16 cellular contexts compared by ENCODE assay signal in genomic region chr11:123318623-123319022, GRCh38.
A peak's percentile ranks its signal among the peaks of the same experiment; 100 is the strongest.
DNase-seq lines count a peak whose midpoint lies in the region; ATAC-seq and TF ChIP-seq lines count a peak whose summit lies in the region.
"Had no signal": no experiment of that assay in that cellular context is flagged by ENCODE, and none has a peak within 500 bp of the region (broad histone marks: within the 10 kb centered on the region; RNA-seq: fewer than 3 reads in every experiment).

No MANE protein-coding gene starts in this region.

- H3K9me2 ChIP-seq in SK-N-SH = no peaks in the 10 kb centered on the region

- POLR2A ChIA-PET in HEK293 (lab: Yijun Ruan, JAX) (interaction anchor here (0.5 kb wide), 1 partner anchor 63 kb away, joined by 3 read pairs; no protein-coding TSS in a partner anchor), SK-N-SH (lab: Yijun Ruan, JAX) (no interaction called here)

- WGBS in SK-N-SH (ENCODE audit: low lambda C conversion rate) = 23% methylated on average over 2 of the region's 2 CpGs
- WGBS in tibial nerve, 2 donors = 55 to 56% methylated on average over 2 of the region's 2 CpGs

- H2AFZ ChIP-seq in SK-N-SH (ENCODE audit: low read depth) = no peak overlapping the region

- TF ChIP-seq CTCF in HEK293 (tag by site-specific recombination; IDR thresholded peaks at IDR 0.05) (no peak), SK-N-SH (IDR thresholded peaks at IDR 0.05) (no peak), tibial nerve (IDR thresholded peaks at IDR 0.05) (no peak)

- H3K4me3 ChIP-seq in HEK293 (ENCODE audit: low read depth, low read length) (no peak overlapping the region), SK-N-SH (ENCODE audit: low read depth in 2 of 2, low read length in 1 of 2) (no peak overlapping the region), tibial nerve (no peak overlapping the region)
- H3K4me3 ChIP-seq: HAP-1 had no signal

- peak; percentile 20; the same call in 1 of the 2 replicates for TF ChIP-seq RAD21 in SK-N-SH (IDR thresholded peaks at IDR 0.05; ENCODE audit: low read length)

- H3K4me1 ChIP-seq in HEK293 (ENCODE audit: control insufficient read depth, insufficient read depth, low read length) = peaks cover 4% of the 10 kb centered on the region; the same call in 1 of the 2 replicates
- peaks cover 0 to 2% of the 10 kb centered on the region in 2 experiments; a peak in 2 of 4 replicates for H3K4me1 ChIP-seq in SK-N-SH (ENCODE audit: control insufficient read depth in 1 of 2, insufficient read depth in 2 of 2, low read depth in 1 of 2, low read length in 1 of 2)
- no peaks in the 10 kb centered on the region for H3K4me1 ChIP-seq in tibial nerve
- H3K4me1 ChIP-seq: Caco-2 had no signal

- H3K27ac ChIP-seq in HEK293 (ENCODE audit: extremely low read depth, low read depth, low read length) (no peak overlapping the region), SK-N-SH (ENCODE audit: low read depth in 2 of 2, low read length in 1 of 2) (peak overlapping the region in 1 of 2 experiments; percentile 73; a peak in 2 of 4 replicates), tibial nerve (no peak overlapping the region)
- H3K27ac ChIP-seq: C4-2B, HL-60 had no signal

- CTCF ChIA-PET in HEK293 (lab: Yijun Ruan, JAX) (interaction anchor here (1.7 to 2.6 kb wide), 2 partner anchors 39 to 57 kb away, joined by 3 to 5 read pairs; no protein-coding TSS in a partner anchor), SK-N-SH (lab: Yijun Ruan, JAX) (interaction anchor here (1.0 to 3.8 kb wide), 5 partner anchors 10 to 160 kb away, joined by 3 to 14 read pairs (median 6); no protein-coding TSS in a partner anchor)

- H3K4me2 ChIP-seq in SK-N-SH = no peak overlapping the region

- TF ChIP-seq EP300 in SK-N-SH (IDR thresholded peaks at IDR 0.05; ENCODE audit: borderline replicate concordance in 1 of 2, low read depth in 1 of 2, low read length in 1 of 2) = peak in 1 of 2 experiments; percentile 74; a peak in 2 of 4 replicates
- no peak for TF ChIP-seq EP300 in tibial nerve (IDR thresholded peaks at IDR 0.05)

- DNase-seq in DMS 273 (lab: John Stamatoyannopoulos, UW; ENCODE audit: unreplicated experiment) (peak; percentile 64), NCI-H82 treated with DMSO at 0.1 percent for 48 hours (lab: John Stamatoyannopoulos, UW; ENCODE audit: unreplicated experiment) (peak; percentile 16), SK-N-SH (peak; percentile 61), NCI-H1105 (lab: John Stamatoyannopoulos, UW) (no peak), tibial nerve (ENCODE audit: low spot score in 2 of 2) (no peak)
- DNase-seq: AML-193; Caco-2; CD4-positive, alpha-beta T cell; DMS79 treated with DMSO at 0.1 percent for 48 hours; GF-D8 had no signal

- H3K27me3 ChIP-seq in SK-N-SH (ENCODE audit: insufficient read depth) = no peaks in the 10 kb centered on the region; the same call in 1 of the 2 replicates
- no peaks in the 10 kb centered on the region for H3K27me3 ChIP-seq in tibial nerve

- H3K36me3 ChIP-seq in HEK293 (ENCODE audit: control insufficient read depth in 2 of 2, insufficient read depth in 1 of 2, low read length in 2 of 2) = no peaks in the 10 kb centered on the region
- H3K36me3 ChIP-seq in SK-N-SH (replicated peaks in 1 of 2; ENCODE audit: control insufficient read depth in 1 of 2, insufficient read depth in 2 of 2, low read length in 1 of 2) = no peaks in the 10 kb centered on the region
- H3K36me3 ChIP-seq in tibial nerve = no peaks in the 10 kb centered on the region
- H3K36me3 ChIP-seq: HAP-1 had no signal

- no peaks in the 10 kb centered on the region for H3K9me3 ChIP-seq in HEK293 (ENCODE audit: control insufficient read depth, insufficient read depth, low read depth, low read length)
- H3K9me3 ChIP-seq in SK-N-SH = no peaks in the 10 kb centered on the region
- H3K9me3 ChIP-seq in tibial nerve = no peaks in the 10 kb centered on the region
- H3K9me3 ChIP-seq: Caco-2, HAP-1 had no signal

- H3K9ac ChIP-seq in SK-N-SH = no peak overlapping the region

- no peaks in the 10 kb centered on the region for H3K79me2 ChIP-seq in SK-N-SH (ENCODE audit: insufficient read depth)

- no peaks in the 10 kb centered on the region for H3F3A ChIP-seq in SK-N-SH (replicated peaks; ENCODE audit: insufficient read depth)

- ATAC-seq in GM21529 (IDR thresholded peaks at IDR 0.05; ENCODE audit: unreplicated experiment) (no peak), GM19351 (IDR thresholded peaks at IDR 0.05; ENCODE audit: unreplicated experiment) (no peak)

- no peak for TF ChIP-seq POLR2A in tibial nerve (IDR thresholded peaks at IDR 0.05)

- no peaks in the 10 kb centered on the region for H4K20me1 ChIP-seq in SK-N-SH (ENCODE audit: insufficient read depth)

TF ChIP-seq in HEK293, 187 proteins besides CTCF, POLR2A, EP300 and RAD21 (continues in another document):
- TF ChIP-seq ZSCAN30 (tag by site-specific recombination; IDR thresholded peaks at IDR 0.05) = no peak
- peak; percentile 32; the same call in 1 of the 2 replicates for TF ChIP-seq ZIC2 (tag by site-specific recombination; IDR thresholded peaks at IDR 0.05)
- no peak for TF ChIP-seq KLF9 (tag by site-specific recombination; IDR thresholded peaks at IDR 0.05; ENCODE audit: low read depth)
- no peak for TF ChIP-seq ZNF639 (tag by site-specific recombination; IDR thresholded peaks at IDR 0.05)

TF ChIP-seq in SK-N-SH, 30 proteins besides CTCF, POLR2A, EP300 and RAD21 (continues in another document):
- TF ChIP-seq IRF3 (IDR thresholded peaks at IDR 0.05; ENCODE audit: low read depth, low read length) = no peak
- TF ChIP-seq MEF2A (IDR thresholded peaks at IDR 0.05; ENCODE audit: borderline replicate concordance, low read depth) = no peak
- TF ChIP-seq JUND (IDR thresholded peaks at IDR 0.05) = no peak
- TF ChIP-seq FOSL2 (IDR thresholded peaks at IDR 0.05; ENCODE audit: borderline replicate concordance, low read depth) = no peak
- TF ChIP-seq PBX3 (IDR thresholded peaks at IDR 0.05) = no peak
- 0 out of 2 replicates have a peak, but pooled peaks have one; percentile 41 for TF ChIP-seq FOXJ3 (CRISPR knock-in tag; IDR thresholded peaks at IDR 0.05)
- no peak for TF ChIP-seq NRF1 (IDR thresholded peaks at IDR 0.05; ENCODE audit: low read depth, low read length)
- TF ChIP-seq CHD2 (IDR thresholded peaks at IDR 0.05; ENCODE audit: low read length, partially characterized antibody) = peak; percentile 40
- no peak for TF ChIP-seq REST (IDR thresholded peaks at IDR 0.05; ENCODE audit: low read depth, low read length)
- no peak; the same call in 1 of the 2 replicates for TF ChIP-seq SMC3 (IDR thresholded peaks at IDR 0.05; ENCODE audit: low read depth, low read length)
- no peak for TF ChIP-seq ELF1 (IDR thresholded peaks at IDR 0.05)
- TF ChIP-seq RFX5 (IDR thresholded peaks at IDR 0.05; ENCODE audit: low read length) = no peak
- no peak for TF ChIP-seq USF1 (IDR thresholded peaks at IDR 0.05; ENCODE audit: borderline replicate concordance, low read depth)
- TF ChIP-seq TCF12 (IDR thresholded peaks at IDR 0.05) = no peak
- peak; percentile 76 for TF ChIP-seq GATA2 (CRISPR knock-in tag; IDR thresholded peaks at IDR 0.05)
- no peak for TF ChIP-seq NFIC (IDR thresholded peaks at IDR 0.05; ENCODE audit: borderline replicate concordance)

Comparison
In these comparisons a context has a peak if more than half of its experiments do, and no peak if none do; other contexts are left out.
1. DNase-seq: peak in DMS 273 (single experiment), NCI-H82 treated with DMSO at 0.1 percent for 48 hours (single experiment) and SK-N-SH (single experiment); none in NCI-H1105 (single experiment) and tibial nerve (0 of 2).